Comparison of ENCODE assay signal across 8 cellular contexts in genomic region chr1:179954494-179955317, GRCh38. TPM values are rescaled to one million over a fixed set of nuclear protein-coding genes. Genes with fewer than 3 reads are reported as not detected.
DNase-seq lines count a peak whose midpoint lies in the region; ATAC-seq, FAIRE-seq and TF ChIP-seq lines count a peak whose summit lies in the region.

Gene CEP350, plus strand, starts transcription at chr1:179954810. Its CDS starts 31,372 bp downstream, at chr1:179986182.

- H3K27ac ChIP-seq in OCI-LY3 (ENCODE audit: low read length) (peak within 1 kb of the TSS; percentile 75), mesodermal cell (ENCODE audit: low read depth, low read length, severe bottlenecking) (peak within 1 kb of the TSS; percentile 86)

- H3K9me3 ChIP-seq in OCI-LY3 (ENCODE audit: insufficient read depth, low read length) = no peaks in the 10 kb centered on the region
- H3K9me3 ChIP-seq in mesodermal cell (ENCODE audit: control insufficient read depth, low read length) = no peaks in the 10 kb centered on the region

- H3K4me3 ChIP-seq in OCI-LY3 (ENCODE audit: low read length) (peak within 1 kb of the TSS; percentile 84), mesodermal cell (ENCODE audit: extremely low read depth, insufficient read depth, low read length, poor library complexity, severe bottlenecking) (peak within 1 kb of the TSS; percentile 85)

- H3K79me2 ChIP-seq in OCI-LY3 (ENCODE audit: low read length) = peaks cover 54% of the 10 kb centered on the region

- FAIRE-seq in endometrium (lab: Jason Lieb, UNC) = peak; percentile 95

- peaks cover 39% of the 10 kb centered on the region for H3K4me1 ChIP-seq in OCI-LY3 (ENCODE audit: low read length)
- no peaks in the 10 kb centered on the region for H3K4me1 ChIP-seq in mesodermal cell (ENCODE audit: control insufficient read depth, insufficient read depth, low read length, poor library complexity, severe bottlenecking)

- DNase-seq in D341Med (ENCODE audit: low spot score) (peak; percentile 97), HuH-7 (ENCODE audit: low spot score) (peak; percentile 68)
- peak; percentile 97 for DNase-seq in activated CD8-positive, alpha-beta memory T cell treated with anti-CD3 and anti-CD28 coated beads, Interleukin-2, amount 50 U/mL, for 48 hours
- peak; percentile 95 to 96 for DNase-seq in stimulated activated CD8-positive, alpha-beta memory T cell treated with anti-CD3 and anti-CD28 coated beads, Interleukin-15, amount 100 ng/mL, for 4 hours (ENCODE audit: low read depth in 2 of 2)

- peak within 1 kb of the TSS; percentile 97 for H2AFZ ChIP-seq in OCI-LY3 (ENCODE audit: low read depth, low read length)

- H3K27me3 ChIP-seq in OCI-LY3 (ENCODE audit: low read depth, low read length) = no peaks in the 10 kb centered on the region

- peak within 1 kb of the TSS; percentile 86 for H3K4me2 ChIP-seq in OCI-LY3 (ENCODE audit: low read length)

- peaks cover 32% of the 10 kb centered on the region for H4K20me1 ChIP-seq in OCI-LY3 (ENCODE audit: insufficient read depth, low read length)

- no peaks in the 10 kb centered on the region for H3K36me3 ChIP-seq in OCI-LY3 (replicated peaks; ENCODE audit: low read depth, low read length)
- no peaks in the 10 kb centered on the region for H3K36me3 ChIP-seq in mesodermal cell (ENCODE audit: control insufficient read depth, insufficient read depth, low read length)

- peak within 1 kb of the TSS; percentile 79 for H3K9ac ChIP-seq in OCI-LY3 (ENCODE audit: low read length)

- TF ChIP-seq CTCF in OCI-LY3 (IDR thresholded peaks at IDR 0.05; ENCODE audit: low read depth, low read length) = no peak

- 0% methylated on average over 59 to 70 of the region's 73 CpGs for WGBS in mesodermal cell (ENCODE audit: insufficient coverage in 2 of 2), 2 experiments

- peak; percentile 90 for ATAC-seq in GM21515 (IDR thresholded peaks at IDR 0.05; ENCODE audit: unreplicated experiment)

RNA-seq across cellular contexts. Expression of gene CEP350, which starts in this region (rescaled TPM):
- polyA plus RNA-seq in mesodermal cell (2013, experiment 1 of 2) = 19.9 TPM
- 19.5 TPM for polyA plus RNA-seq in mesodermal cell (2013, experiment 2 of 2)

Comparison
In these comparisons a context has a peak if more than half of its experiments do, and no peak if none do; other contexts are left out.
1. Peak in every context shown above with its lines: DNase-seq, ATAC-seq, H3K4me3 ChIP-seq and H3K27ac ChIP-seq.